Comparison of ENCODE assay signal across 8 cellular contexts in the genomic region with DNA sequence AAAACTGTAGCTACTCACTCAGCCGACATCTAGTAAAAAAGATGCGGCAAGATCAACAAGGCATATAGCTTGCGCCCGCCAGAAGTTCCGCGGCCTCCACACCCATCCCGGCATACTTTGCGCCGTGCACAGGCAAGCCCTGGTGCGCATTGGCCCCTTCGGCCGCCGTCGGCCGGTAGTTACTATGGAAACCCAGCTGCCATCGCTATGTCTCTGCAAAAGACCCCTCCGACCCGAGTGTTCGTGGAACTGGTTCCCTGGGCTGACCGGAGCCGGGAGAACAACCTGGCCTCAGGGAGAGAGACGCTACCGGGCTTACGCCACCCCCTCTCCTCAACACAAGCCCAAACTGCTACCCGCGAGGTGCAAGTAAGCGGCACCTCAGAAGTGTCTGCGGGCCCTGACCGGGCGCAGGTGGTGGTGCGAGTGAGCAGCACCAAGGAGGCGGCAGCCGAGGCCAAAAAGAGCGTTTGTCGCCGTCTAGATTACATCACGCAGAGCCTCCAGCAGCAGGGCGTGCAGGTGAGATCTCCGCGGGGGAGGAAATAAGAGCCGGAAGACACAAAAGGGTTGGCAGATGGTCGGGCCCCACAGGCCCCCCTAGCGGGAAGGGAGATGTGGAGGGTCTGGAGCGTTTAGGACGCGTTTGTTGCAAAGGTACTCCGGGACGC. TPM values are rescaled to one million over a fixed set of nuclear protein-coding genes. Genes with fewer than 3 reads are reported as not detected.
DNase-seq lines count a peak whose midpoint lies in the region; ATAC-seq lines count a peak whose summit lies in the region.

A gene with protein sequence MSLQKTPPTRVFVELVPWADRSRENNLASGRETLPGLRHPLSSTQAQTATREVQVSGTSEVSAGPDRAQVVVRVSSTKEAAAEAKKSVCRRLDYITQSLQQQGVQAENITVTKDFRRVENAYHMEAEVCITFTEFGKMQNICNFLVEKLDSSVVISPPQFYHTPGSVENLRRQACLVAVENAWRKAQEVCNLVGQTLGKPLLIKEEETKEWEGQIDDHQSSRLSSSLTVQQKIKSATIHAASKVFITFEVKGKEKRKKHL (plus strand): TSS at position 182 of the 671 bp plus-strand sequence. CDS start 26 bp downstream, at position 208.

- peak within 1 kb of the TSS; percentile 75 for H3K27ac ChIP-seq in CD4-positive, CD25-positive, alpha-beta regulatory T cell (ENCODE audit: insufficient read depth, low read length, poor library complexity, severe bottlenecking)

- no peaks in the 10 kb centered on the region for H3K27me3 Mint-ChIP-seq in CD4-positive, CD25-positive, alpha-beta regulatory T cell
- no peaks in the 10 kb centered on the region for H3K27me3 Mint-ChIP-seq in activated CD4-positive, alpha-beta memory T cell treated with anti-CD3 and anti-CD28 coated beads, Interleukin-2, amount 10 ng/mL, durations not matched to agents 7 days and 5 days

- CTCF ChIA-PET in activated CD4-positive, alpha-beta memory T cell treated with anti-CD3 and anti-CD28 coated beads, Interleukin-2, amount 10 ng/mL, durations not matched to agents 7 days and 5 days (lab: Charles Lee), result interaction anchor here (1.0 to 1.6 kb wide), 2 partner anchors 9 to 18 kb away, joined by 4 read pairs; no protein-coding TSS in a partner anchor

- no peaks in the 10 kb centered on the region for H3K36me3 ChIP-seq in CD4-positive, CD25-positive, alpha-beta regulatory T cell (ENCODE audit: control insufficient read depth, insufficient read depth, low read length)

- no peaks in the 10 kb centered on the region for H3K9me3 ChIP-seq in CD4-positive, CD25-positive, alpha-beta regulatory T cell (ENCODE audit: control insufficient read depth in 2 of 2, low read length in 2 of 2)

- peaks cover 10% of the 10 kb centered on the region for H3K4me1 ChIP-seq in CD4-positive, CD25-positive, alpha-beta regulatory T cell (ENCODE audit: control insufficient read depth, insufficient read depth, low read length, poor library complexity, severe bottlenecking)

- peak within 1 kb of the TSS; percentile 87 for H3K4me3 ChIP-seq in CD4-positive, CD25-positive, alpha-beta regulatory T cell (ENCODE audit: low read depth, low read length)

- peaks cover 10 to 33% (median 20%) of the 10 kb centered on the region in 4 donors for H3K4me1 Mint-ChIP-seq in CD4-positive, CD25-positive, alpha-beta regulatory T cell
- H3K4me1 Mint-ChIP-seq in activated CD4-positive, alpha-beta memory T cell treated with anti-CD3 and anti-CD28 coated beads, Interleukin-2, amount 10 ng/mL, durations not matched to agents 7 days and 5 days, result peaks cover 31% of the 10 kb centered on the region

- H3K9me3 Mint-ChIP-seq in CD4-positive, CD25-positive, alpha-beta regulatory T cell, result peaks cover 0 to 3% (median 0%) of the 10 kb centered on the region in 7 donors
- H3K9me3 Mint-ChIP-seq in activated CD4-positive, alpha-beta memory T cell treated with anti-CD3 and anti-CD28 coated beads, Interleukin-2, amount 10 ng/mL, durations not matched to agents 7 days and 5 days, result no peaks in the 10 kb centered on the region

- DNase-seq in CD4-positive, CD25-positive, alpha-beta regulatory T cell, result peak; percentile 35 to 92 (median 80)
- peak; percentile 87 for DNase-seq in NCI-H748 treated with DMSO at 0.1 percent for 48 hours (lab: John Stamatoyannopoulos, UW)
- peak; percentile 89 for DNase-seq in activated CD4-positive, alpha-beta memory T cell treated with anti-CD3 and anti-CD28 coated beads, Interleukin-2, amount 10 ng/mL, durations not matched to agents 7 days and 5 days
- DNase-seq in effector CD8-positive, alpha-beta T cell (lab: John Stamatoyannopoulos, UW), result peak; percentile 48
- DNase-seq in medulla oblongata (ENCODE audit: extremely low spot score), result peak; percentile 85
- DNase-seq in stimulated activated CD4-positive, alpha-beta T cell treated with anti-CD3 and anti-CD28 coated beads, TNF-alpha, amount 100 ng/mL, for 48 hours (ENCODE audit: low read depth in 3 of 3), result peak; percentile 66 to 74 (median 72)

- peaks cover 12% of the 10 kb centered on the region for H3K36me3 Mint-ChIP-seq in CD4-positive, CD25-positive, alpha-beta regulatory T cell
- H3K36me3 Mint-ChIP-seq in activated CD4-positive, alpha-beta memory T cell treated with anti-CD3 and anti-CD28 coated beads, Interleukin-2, amount 10 ng/mL, durations not matched to agents 7 days and 5 days (ENCODE audit: low read depth), result peaks cover 4% of the 10 kb centered on the region

- POLR2A ChIA-PET in activated CD4-positive, alpha-beta memory T cell treated with anti-CD3 and anti-CD28 coated beads, Interleukin-2, amount 10 ng/mL, durations not matched to agents 7 days and 5 days (lab: Charles Lee), result interaction anchor here (1.1 to 2.3 kb wide), 4 partner anchors 13 to 211 kb away, joined by 4 to 14 read pairs (median 7); partner anchors contain the start of gene PHIP

- H3K4me3 Mint-ChIP-seq in CD4-positive, CD25-positive, alpha-beta regulatory T cell, result peak within 1 kb of the TSS; percentile 94 to 100 (median 98)
- peak within 1 kb of the TSS; percentile 90 for H3K4me3 Mint-ChIP-seq in activated CD4-positive, alpha-beta memory T cell treated with anti-CD3 and anti-CD28 coated beads, Interleukin-2, amount 10 ng/mL, durations not matched to agents 7 days and 5 days

- H3K27me3 ChIP-seq in CD4-positive, CD25-positive, alpha-beta regulatory T cell (ENCODE audit: control insufficient read depth, insufficient read depth, low read length), result no peaks in the 10 kb centered on the region

- H3K27ac Mint-ChIP-seq in CD4-positive, CD25-positive, alpha-beta regulatory T cell, result peak within 1 kb of the TSS; percentile 96 to 97 (median 96)
- peak within 1 kb of the TSS; percentile 81 for H3K27ac Mint-ChIP-seq in activated CD4-positive, alpha-beta memory T cell treated with anti-CD3 and anti-CD28 coated beads, Interleukin-2, amount 10 ng/mL, durations not matched to agents 7 days and 5 days

- peak; percentile 88 to 91 for ATAC-seq in CD4-positive, CD25-positive, alpha-beta regulatory T cell (ENCODE audit: low read depth in 2 of 2)
- ATAC-seq in GM19351 (IDR thresholded peaks at IDR 0.05; ENCODE audit: unreplicated experiment), result peak; percentile 91
- peak; percentile 95 for ATAC-seq in HG03520 (IDR thresholded peaks at IDR 0.05; ENCODE audit: unreplicated experiment)

RNA-seq across cellular contexts. Expression of the gene that starts here (rescaled TPM):
- total RNA-seq in CD4-positive, CD25-positive, alpha-beta regulatory T cell, result 1.1 TPM
- 1 to 10 TPM; 1.1 to 2.1 (median 1.5) TPM for polyA plus RNA-seq in CD4-positive, CD25-positive, alpha-beta regulatory T cell
- total RNA-seq in activated CD4-positive, alpha-beta memory T cell treated with anti-CD3 and anti-CD28 coated beads, Interleukin-2, amount 10 ng/mL, durations not matched to agents 7 days and 5 days, result 1 to 10 TPM; 1.9 to 2.1 TPM

Comparison
In these comparisons a context has a peak if more than half of its experiments do, and no peak if none do; other contexts are left out.
1. Peak in every context shown above with its lines: DNase-seq, ATAC-seq, H3K4me3 ChIP-seq and H3K27ac ChIP-seq.